ENCODE assay signal across 1 cellular context in the genomic region with DNA sequence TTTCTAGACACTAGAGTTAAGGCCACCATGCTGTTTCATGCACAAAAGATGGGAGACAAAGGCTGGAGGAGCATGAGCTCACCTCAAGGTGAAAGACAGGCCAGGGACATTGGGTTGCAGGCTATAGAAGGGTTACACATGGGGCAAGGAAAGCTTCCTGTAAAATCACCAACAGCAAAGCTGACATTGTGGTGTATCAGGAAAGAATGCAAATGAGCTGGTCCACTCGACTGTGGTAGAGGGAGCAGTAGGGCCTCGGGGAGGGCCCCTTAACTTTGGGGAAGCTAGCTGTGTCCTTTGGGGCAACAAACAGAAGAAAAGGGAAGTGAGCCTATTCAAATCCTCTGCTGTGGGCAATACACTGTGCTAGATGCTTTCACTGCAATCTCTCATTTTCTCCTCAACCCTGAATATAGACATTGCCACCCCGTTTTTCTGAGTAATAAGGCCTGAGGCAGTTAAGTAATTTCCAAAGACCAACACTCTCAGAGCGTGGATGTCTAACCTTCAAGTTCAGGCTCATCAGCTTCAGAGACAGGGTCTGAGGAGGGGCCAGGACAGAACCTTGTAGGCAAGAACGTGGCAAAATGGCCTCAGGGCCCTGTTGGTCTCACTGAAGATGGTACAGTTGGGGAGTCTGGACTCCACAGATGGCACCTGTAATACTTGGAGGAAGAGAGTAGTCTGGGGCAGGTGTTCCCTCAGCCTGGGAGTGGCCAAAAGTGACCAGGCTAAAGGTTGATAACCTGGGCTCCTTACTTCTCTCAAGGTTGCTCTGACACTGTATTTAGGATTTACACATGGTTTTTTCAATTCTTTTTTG.
TF ChIP-seq lines count a peak whose summit lies in the region.

No MANE protein-coding gene starts in this region.

TF ChIP-seq in HepG2, 621 proteins besides CTCF, POLR2A, EP300 and RAD21 (continued from another document):
- TF ChIP-seq, protein P1, sequence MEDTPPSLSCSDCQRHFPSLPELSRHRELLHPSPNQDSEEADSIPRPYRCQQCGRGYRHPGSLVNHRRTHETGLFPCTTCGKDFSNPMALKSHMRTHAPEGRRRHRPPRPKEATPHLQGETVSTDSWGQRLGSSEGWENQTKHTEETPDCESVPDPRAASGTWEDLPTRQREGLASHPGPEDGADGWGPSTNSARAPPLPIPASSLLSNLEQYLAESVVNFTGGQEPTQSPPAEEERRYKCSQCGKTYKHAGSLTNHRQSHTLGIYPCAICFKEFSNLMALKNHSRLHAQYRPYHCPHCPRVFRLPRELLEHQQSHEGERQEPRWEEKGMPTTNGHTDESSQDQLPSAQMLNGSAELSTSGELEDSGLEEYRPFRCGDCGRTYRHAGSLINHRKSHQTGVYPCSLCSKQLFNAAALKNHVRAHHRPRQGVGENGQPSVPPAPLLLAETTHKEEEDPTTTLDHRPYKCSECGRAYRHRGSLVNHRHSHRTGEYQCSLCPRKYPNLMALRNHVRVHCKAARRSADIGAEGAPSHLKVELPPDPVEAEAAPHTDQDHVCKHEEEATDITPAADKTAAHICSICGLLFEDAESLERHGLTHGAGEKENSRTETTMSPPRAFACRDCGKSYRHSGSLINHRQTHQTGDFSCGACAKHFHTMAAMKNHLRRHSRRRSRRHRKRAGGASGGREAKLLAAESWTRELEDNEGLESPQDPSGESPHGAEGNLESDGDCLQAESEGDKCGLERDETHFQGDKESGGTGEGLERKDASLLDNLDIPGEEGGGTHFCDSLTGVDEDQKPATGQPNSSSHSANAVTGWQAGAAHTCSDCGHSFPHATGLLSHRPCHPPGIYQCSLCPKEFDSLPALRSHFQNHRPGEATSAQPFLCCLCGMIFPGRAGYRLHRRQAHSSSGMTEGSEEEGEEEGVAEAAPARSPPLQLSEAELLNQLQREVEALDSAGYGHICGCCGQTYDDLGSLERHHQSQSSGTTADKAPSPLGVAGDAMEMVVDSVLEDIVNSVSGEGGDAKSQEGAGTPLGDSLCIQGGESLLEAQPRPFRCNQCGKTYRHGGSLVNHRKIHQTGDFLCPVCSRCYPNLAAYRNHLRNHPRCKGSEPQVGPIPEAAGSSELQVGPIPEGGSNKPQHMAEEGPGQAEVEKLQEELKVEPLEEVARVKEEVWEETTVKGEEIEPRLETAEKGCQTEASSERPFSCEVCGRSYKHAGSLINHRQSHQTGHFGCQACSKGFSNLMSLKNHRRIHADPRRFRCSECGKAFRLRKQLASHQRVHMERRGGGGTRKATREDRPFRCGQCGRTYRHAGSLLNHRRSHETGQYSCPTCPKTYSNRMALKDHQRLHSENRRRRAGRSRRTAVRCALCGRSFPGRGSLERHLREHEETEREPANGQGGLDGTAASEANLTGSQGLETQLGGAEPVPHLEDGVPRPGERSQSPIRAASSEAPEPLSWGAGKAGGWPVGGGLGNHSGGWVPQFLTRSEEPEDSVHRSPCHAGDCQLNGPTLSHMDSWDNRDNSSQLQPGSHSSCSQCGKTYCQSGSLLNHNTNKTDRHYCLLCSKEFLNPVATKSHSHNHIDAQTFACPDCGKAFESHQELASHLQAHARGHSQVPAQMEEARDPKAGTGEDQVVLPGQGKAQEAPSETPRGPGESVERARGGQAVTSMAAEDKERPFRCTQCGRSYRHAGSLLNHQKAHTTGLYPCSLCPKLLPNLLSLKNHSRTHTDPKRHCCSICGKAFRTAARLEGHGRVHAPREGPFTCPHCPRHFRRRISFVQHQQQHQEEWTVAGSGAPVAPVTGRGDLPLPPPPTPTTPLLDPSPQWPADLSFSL (CRISPR knock-in tag; IDR thresholded peaks at IDR 0.05) = no peak
- TF ChIP-seq, protein P2, sequence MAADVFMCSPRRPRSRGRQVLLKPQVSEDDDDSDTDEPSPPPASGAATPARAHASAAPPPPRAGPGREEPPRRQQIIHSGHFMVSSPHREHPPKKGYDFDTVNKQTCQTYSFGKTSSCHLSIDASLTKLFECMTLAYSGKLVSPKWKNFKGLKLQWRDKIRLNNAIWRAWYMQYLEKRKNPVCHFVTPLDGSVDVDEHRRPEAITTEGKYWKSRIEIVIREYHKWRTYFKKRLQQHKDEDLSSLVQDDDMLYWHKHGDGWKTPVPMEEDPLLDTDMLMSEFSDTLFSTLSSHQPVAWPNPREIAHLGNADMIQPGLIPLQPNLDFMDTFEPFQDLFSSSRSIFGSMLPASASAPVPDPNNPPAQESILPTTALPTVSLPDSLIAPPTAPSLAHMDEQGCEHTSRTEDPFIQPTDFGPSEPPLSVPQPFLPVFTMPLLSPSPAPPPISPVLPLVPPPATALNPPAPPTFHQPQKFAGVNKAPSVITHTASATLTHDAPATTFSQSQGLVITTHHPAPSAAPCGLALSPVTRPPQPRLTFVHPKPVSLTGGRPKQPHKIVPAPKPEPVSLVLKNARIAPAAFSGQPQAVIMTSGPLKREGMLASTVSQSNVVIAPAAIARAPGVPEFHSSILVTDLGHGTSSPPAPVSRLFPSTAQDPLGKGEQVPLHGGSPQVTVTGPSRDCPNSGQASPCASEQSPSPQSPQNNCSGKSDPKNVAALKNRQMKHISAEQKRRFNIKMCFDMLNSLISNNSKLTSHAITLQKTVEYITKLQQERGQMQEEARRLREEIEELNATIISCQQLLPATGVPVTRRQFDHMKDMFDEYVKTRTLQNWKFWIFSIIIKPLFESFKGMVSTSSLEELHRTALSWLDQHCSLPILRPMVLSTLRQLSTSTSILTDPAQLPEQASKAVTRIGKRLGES (CRISPR knock-in tag; IDR thresholded peaks at IDR 0.05; ENCODE audit: borderline replicate concordance) = no peak
- TF ChIP-seq ZNF468 (CRISPR knock-in tag; IDR thresholded peaks at IDR 0.05) (no peak), EEA1 (CRISPR knock-in tag; IDR thresholded peaks at IDR 0.05; ENCODE audit: borderline replicate concordance) (no peak), RARG (CRISPR knock-in tag; IDR thresholded peaks at IDR 0.05; ENCODE audit: low read depth) (no peak), ADNP (CRISPR knock-in tag; IDR thresholded peaks at IDR 0.05) (no peak), HHEX (CRISPR knock-in tag; IDR thresholded peaks at IDR 0.05) (no peak), HMG20A (CRISPR knock-in tag; IDR thresholded peaks at IDR 0.05; ENCODE audit: borderline replicate concordance) (no peak), REL (CRISPR knock-in tag; conservative IDR thresholded peaks at IDR 0.05) (no peak)
- TF ChIP-seq, protein P3, sequence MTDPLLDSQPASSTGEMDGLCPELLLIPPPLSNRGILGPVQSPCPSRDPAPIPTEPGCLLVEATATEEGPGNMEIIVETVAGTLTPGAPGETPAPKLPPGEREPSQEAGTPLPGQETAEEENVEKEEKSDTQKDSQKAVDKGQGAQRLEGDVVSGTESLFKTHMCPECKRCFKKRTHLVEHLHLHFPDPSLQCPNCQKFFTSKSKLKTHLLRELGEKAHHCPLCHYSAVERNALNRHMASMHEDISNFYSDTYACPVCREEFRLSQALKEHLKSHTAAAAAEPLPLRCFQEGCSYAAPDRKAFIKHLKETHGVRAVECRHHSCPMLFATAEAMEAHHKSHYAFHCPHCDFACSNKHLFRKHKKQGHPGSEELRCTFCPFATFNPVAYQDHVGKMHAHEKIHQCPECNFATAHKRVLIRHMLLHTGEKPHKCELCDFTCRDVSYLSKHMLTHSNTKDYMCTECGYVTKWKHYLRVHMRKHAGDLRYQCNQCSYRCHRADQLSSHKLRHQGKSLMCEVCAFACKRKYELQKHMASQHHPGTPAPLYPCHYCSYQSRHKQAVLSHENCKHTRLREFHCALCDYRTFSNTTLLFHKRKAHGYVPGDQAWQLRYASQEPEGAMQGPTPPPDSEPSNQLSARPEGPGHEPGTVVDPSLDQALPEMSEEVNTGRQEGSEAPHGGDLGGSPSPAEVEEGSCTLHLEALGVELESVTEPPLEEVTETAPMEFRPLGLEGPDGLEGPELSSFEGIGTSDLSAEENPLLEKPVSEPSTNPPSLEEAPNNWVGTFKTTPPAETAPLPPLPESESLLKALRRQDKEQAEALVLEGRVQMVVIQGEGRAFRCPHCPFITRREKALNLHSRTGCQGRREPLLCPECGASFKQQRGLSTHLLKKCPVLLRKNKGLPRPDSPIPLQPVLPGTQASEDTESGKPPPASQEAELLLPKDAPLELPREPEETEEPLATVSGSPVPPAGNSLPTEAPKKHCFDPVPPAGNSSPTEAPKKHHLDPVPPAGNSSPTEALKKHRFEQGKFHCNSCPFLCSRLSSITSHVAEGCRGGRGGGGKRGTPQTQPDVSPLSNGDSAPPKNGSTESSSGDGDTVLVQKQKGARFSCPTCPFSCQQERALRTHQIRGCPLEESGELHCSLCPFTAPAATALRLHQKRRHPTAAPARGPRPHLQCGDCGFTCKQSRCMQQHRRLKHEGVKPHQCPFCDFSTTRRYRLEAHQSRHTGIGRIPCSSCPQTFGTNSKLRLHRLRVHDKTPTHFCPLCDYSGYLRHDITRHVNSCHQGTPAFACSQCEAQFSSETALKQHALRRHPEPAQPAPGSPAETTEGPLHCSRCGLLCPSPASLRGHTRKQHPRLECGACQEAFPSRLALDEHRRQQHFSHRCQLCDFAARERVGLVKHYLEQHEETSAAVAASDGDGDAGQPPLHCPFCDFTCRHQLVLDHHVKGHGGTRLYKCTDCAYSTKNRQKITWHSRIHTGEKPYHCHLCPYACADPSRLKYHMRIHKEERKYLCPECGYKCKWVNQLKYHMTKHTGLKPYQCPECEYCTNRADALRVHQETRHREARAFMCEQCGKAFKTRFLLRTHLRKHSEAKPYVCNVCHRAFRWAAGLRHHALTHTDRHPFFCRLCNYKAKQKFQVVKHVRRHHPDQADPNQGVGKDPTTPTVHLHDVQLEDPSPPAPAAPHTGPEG (CRISPR knock-in tag; IDR thresholded peaks at IDR 0.05) = no peak
- TF ChIP-seq, protein P4, sequence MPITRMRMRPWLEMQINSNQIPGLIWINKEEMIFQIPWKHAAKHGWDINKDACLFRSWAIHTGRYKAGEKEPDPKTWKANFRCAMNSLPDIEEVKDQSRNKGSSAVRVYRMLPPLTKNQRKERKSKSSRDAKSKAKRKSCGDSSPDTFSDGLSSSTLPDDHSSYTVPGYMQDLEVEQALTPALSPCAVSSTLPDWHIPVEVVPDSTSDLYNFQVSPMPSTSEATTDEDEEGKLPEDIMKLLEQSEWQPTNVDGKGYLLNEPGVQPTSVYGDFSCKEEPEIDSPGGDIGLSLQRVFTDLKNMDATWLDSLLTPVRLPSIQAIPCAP (CRISPR knock-in tag; IDR thresholded peaks at IDR 0.05; ENCODE audit: low read depth) = no peak
- TF ChIP-seq, protein P5, sequence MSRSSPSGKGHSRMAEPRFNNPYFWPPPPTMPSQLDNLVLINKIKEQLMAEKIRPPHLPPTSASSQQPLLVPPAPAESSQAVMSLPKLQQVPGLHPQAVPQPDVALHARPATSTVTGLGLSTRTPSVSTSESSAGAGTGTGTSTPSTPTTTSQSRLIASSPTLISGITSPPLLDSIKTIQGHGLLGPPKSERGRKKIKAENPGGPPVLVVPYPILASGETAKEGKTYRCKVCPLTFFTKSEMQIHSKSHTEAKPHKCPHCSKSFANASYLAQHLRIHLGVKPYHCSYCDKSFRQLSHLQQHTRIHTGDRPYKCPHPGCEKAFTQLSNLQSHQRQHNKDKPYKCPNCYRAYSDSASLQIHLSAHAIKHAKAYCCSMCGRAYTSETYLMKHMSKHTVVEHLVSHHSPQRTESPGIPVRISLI (CRISPR knock-in tag; IDR thresholded peaks at IDR 0.05; ENCODE audit: borderline replicate concordance) = no peak
- TF ChIP-seq, protein P6, sequence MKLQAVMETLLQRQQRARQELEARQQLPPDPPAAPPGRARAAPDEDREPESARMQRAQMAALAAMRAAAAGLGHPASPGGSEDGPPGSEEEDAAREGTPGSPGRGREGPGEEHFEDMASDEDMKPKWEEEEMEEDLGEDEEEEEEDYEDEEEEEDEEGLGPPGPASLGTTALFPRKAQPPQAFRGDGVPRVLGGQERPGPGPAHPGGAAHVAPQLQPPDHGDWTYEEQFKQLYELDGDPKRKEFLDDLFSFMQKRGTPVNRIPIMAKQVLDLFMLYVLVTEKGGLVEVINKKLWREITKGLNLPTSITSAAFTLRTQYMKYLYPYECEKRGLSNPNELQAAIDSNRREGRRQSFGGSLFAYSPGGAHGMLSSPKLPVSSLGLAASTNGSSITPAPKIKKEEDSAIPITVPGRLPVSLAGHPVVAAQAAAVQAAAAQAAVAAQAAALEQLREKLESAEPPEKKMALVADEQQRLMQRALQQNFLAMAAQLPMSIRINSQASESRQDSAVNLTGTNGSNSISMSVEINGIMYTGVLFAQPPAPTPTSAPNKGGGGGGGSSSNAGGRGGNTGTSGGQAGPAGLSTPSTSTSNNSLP (IDR thresholded peaks at IDR 0.05; ENCODE audit: low read depth, low read length) = no peak
- TF ChIP-seq, protein P7, sequence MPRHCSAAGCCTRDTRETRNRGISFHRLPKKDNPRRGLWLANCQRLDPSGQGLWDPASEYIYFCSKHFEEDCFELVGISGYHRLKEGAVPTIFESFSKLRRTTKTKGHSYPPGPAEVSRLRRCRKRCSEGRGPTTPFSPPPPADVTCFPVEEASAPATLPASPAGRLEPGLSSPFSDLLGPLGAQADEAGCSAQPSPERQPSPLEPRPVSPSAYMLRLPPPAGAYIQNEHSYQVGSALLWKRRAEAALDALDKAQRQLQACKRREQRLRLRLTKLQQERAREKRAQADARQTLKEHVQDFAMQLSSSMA (CRISPR knock-in tag; IDR thresholded peaks at IDR 0.05) = no peak
